Comparison of ENCODE assay signal across 22 cellular contexts in the genomic region with DNA sequence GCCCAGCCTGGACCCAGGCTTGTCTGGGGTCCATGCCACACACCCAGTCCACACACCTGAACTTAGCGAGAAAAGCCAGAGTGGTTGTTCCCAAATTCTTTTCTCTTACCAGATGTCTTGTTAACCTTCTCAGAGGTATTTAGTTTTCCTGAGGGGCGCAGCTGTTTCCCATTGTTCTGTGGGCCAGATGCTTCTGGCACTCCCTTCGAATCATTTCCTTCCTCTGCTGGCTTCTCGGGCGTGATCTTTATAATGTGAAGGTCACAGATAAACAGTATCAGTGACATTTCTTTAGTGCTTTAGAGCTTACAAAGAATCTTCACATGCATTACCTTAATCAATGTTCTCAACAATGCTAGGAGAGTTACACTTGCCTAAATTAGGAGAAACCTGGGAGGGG. TPM values are rescaled to one million over a fixed set of nuclear protein-coding genes. Genes with fewer than 3 reads are reported as not detected.
"Had no signal": no experiment of that assay in that cellular context is flagged by ENCODE, and none has a peak within 500 bp of the region (broad histone marks: within the 10 kb centered on the region; RNA-seq: fewer than 3 reads in every experiment).

No MANE protein-coding gene starts in this region.

RNA-seq across cellular contexts. Expression of a gene that starts 6.6 kb away (rescaled TPM):
- total RNA-seq: activated B cell treated with CpG ODN at 0.5 μM for 24 hours; activated CD4-positive, alpha-beta memory T cell treated with anti-CD3 and anti-CD28 coated beads for 36 hours; activated CD4-positive, alpha-beta T cell treated with anti-CD3 and anti-CD28 coated beads, Interleukin-2, amount 10 ng/mL, durations not matched to agents 24 days and 14 days; activated CD8-positive, alpha-beta memory T cell treated with anti-CD3 and anti-CD28 coated beads for 36 hours; activated CD8-positive, alpha-beta T cell treated with anti-CD3 and anti-CD28 coated beads for 36 hours; activated naive CD4-positive, alpha-beta T cell treated with anti-CD3 and anti-CD28 coated beads for 36 hours; activated naive CD4-positive, alpha-beta T cell treated with anti-CD3 and anti-CD28 coated beads, Interleukin-2, amount 50 U/mL, for 72 hours; activated naive CD8-positive, alpha-beta T cell treated with anti-CD3 and anti-CD28 coated beads for 36 hours; activated T-cell treated with anti-CD3 and anti-CD28 coated beads, Interleukin-2, amount 50 U/mL, for 4 hours; activated T-cell treated with anti-CD3 and anti-CD28 coated beads, Interleukin-2, amount 50 U/mL, for 72 hours; activated T-helper 1 cell treated with anti-CD3 and anti-CD28 coated beads, Interleukin-12 subunit alpha, Interleukin-12 subunit beta, Interleukin-2, Interleukin-4 antibody, amounts not matched to agents 30 ng/mL and 10 ng/mL and 1 ng/mL, durations not matched to agents 14 hours and 24 hours and 36 hours; activated T-helper 17 cell treated with anti-CD3 and anti-CD28 coated beads, Interleukin-2, amount 50 U/mL, for 72 hours; adrenal gland; aorta; astrocyte; body of pancreas; breast epithelium; cardiac muscle cell; T-cell; T-helper 1 cell treated with Interleukin-12 subunit alpha and Interleukin-12 subunit beta and Interleukin-4 antibody, amounts not matched to agents 30 ng/mL and 1 ng/mL, for 36 hours; T-helper 17 cell; T-helper 2 cell treated with Interferon-gamma antibody and Interleukin-4, amounts not matched to agents 100 ng/mL and 5 ng/mL, for 36 hours had no signal
- polyA plus RNA-seq: adrenal gland, aorta, cardiac muscle cell had no signal

RNA-seq across cellular contexts. Expression of a gene that starts 59.6 kb away (rescaled TPM):
- total RNA-seq: activated B cell treated with CpG ODN at 0.5 μM for 24 hours; activated CD4-positive, alpha-beta memory T cell treated with anti-CD3 and anti-CD28 coated beads for 36 hours; activated CD4-positive, alpha-beta T cell treated with anti-CD3 and anti-CD28 coated beads, Interleukin-2, amount 10 ng/mL, durations not matched to agents 24 days and 14 days; activated CD8-positive, alpha-beta memory T cell treated with anti-CD3 and anti-CD28 coated beads for 36 hours; activated CD8-positive, alpha-beta T cell treated with anti-CD3 and anti-CD28 coated beads for 36 hours; activated naive CD4-positive, alpha-beta T cell treated with anti-CD3 and anti-CD28 coated beads for 36 hours; activated naive CD4-positive, alpha-beta T cell treated with anti-CD3 and anti-CD28 coated beads, Interleukin-2, amount 50 U/mL, for 72 hours; activated naive CD8-positive, alpha-beta T cell treated with anti-CD3 and anti-CD28 coated beads for 36 hours; activated T-cell treated with anti-CD3 and anti-CD28 coated beads, Interleukin-2, amount 50 U/mL, for 4 hours; activated T-cell treated with anti-CD3 and anti-CD28 coated beads, Interleukin-2, amount 50 U/mL, for 72 hours; activated T-helper 1 cell treated with anti-CD3 and anti-CD28 coated beads, Interleukin-12 subunit alpha, Interleukin-12 subunit beta, Interleukin-2, Interleukin-4 antibody, amounts not matched to agents 30 ng/mL and 10 ng/mL and 1 ng/mL, durations not matched to agents 14 hours and 24 hours and 36 hours; activated T-helper 17 cell treated with anti-CD3 and anti-CD28 coated beads, Interleukin-2, amount 50 U/mL, for 72 hours; adrenal gland; aorta; astrocyte; body of pancreas; breast epithelium; cardiac muscle cell; T-cell; T-helper 1 cell treated with Interleukin-12 subunit alpha and Interleukin-12 subunit beta and Interleukin-4 antibody, amounts not matched to agents 30 ng/mL and 1 ng/mL, for 36 hours; T-helper 17 cell; T-helper 2 cell treated with Interferon-gamma antibody and Interleukin-4, amounts not matched to agents 100 ng/mL and 5 ng/mL, for 36 hours had no signal
- polyA plus RNA-seq: adrenal gland, aorta, cardiac muscle cell had no signal
